In genomic region chr12:55926738-55927587, GRCh38 we compare ENCODE assay signal across 8 cellular contexts. TPM values are rescaled to one million over a fixed set of nuclear protein-coding genes. Genes with fewer than 3 reads are reported as not detected.
A peak's percentile ranks its signal among the peaks of the same experiment; 100 is the strongest.
DNase-seq lines count a peak whose midpoint lies in the region; ATAC-seq, FAIRE-seq and TF ChIP-seq lines count a peak whose summit lies in the region.

No MANE protein-coding gene starts in this region.

- H3K9me1 ChIP-seq in keratinocyte (ENCODE audit: control insufficient read depth, extremely low read depth, insufficient read depth, low read length) = no peaks in the 10 kb centered on the region

- peaks cover 5% of the 10 kb centered on the region in 2 experiments for H3K36me3 ChIP-seq in keratinocyte (ENCODE audit: control insufficient read depth in 2 of 2, extremely low read depth in 1 of 2, insufficient read depth in 2 of 2, low read length in 2 of 2)

- dilution Hi-C loops in keratinocyte (cut with MboI; ENCODE audit: extremely low pct_ligation_motif_present, low sequenced_read_pairs) = no loop called here

- H3K4me3 ChIP-seq in AG09309 (ENCODE audit: control insufficient read depth, low read depth, low read length) (peak overlapping the region; percentile 87), keratinocyte (ENCODE audit: control insufficient read depth in 2 of 3, extremely low read depth in 1 of 3, insufficient read depth in 2 of 3, low read depth in 1 of 3, low read length in 3 of 3) (peak overlapping the region; percentile 63 to 95 (median 90))

- peak overlapping the region; percentile 99 for H3K4me2 ChIP-seq in keratinocyte (ENCODE audit: control insufficient read depth, extremely low read depth, insufficient read depth, low read depth, low read length)

- H4K20me1 ChIP-seq in keratinocyte (ENCODE audit: control insufficient read depth, extremely low read depth, insufficient read depth, low read length) = no peaks in the 10 kb centered on the region

- no peaks in the 10 kb centered on the region for H3K27me3 ChIP-seq in keratinocyte (ENCODE audit: control insufficient read depth, extremely low read depth, insufficient read depth, low read length)

- ATAC-seq in HG03196 (IDR thresholded peaks at IDR 0.05; ENCODE audit: unreplicated experiment) = peak; percentile 39

- peak; percentile 69 for TF ChIP-seq POLR2A in GM18951 (IDR thresholded peaks at IDR 0.05; ENCODE audit: extremely low read depth, insufficient read depth, insufficient read length)

- TF ChIP-seq CTCF in AG09309 (IDR thresholded peaks at IDR 0.05; ENCODE audit: control insufficient read depth, insufficient read depth, low read depth, low read length, missing control alignments) (peak; percentile 80), keratinocyte (optimal IDR thresholded peaks at IDR 0.05 in 1 of 3, IDR thresholded peaks at IDR 0.05 in 1 of 3, conservative IDR thresholded peaks at IDR 0.05 in 1 of 3; ENCODE audit: extremely low read depth in 1 of 3, insufficient read depth in 2 of 3, low read length in 3 of 3) (peak; percentile 68 to 79 (median 71))

- peaks cover 55% of the 10 kb centered on the region for H3K79me2 ChIP-seq in keratinocyte (ENCODE audit: control insufficient read depth, insufficient read depth, low read length)

- no peak for FAIRE-seq in keratinocyte (lab: Jason Lieb, UNC)

- DNase-seq in AG09309 (ENCODE audit: low read depth) (peak; percentile 66), NCI-H345 (lab: John Stamatoyannopoulos, UW) (peak; percentile 92), keratinocyte (ENCODE audit: low read depth, low spot score) (peak; percentile 71)
- DNase-seq in activated CD4-positive, CD25-positive, alpha-beta regulatory T cell (lab: John Stamatoyannopoulos, UW) = peak; percentile 79 to 96 (median 84)
- DNase-seq in central memory CD4-positive, alpha-beta T cell = peak; percentile 83
- DNase-seq in stimulated activated CD4-positive, alpha-beta T cell treated with anti-CD3 and anti-CD28 coated beads, Interleukin-12 subunit alpha, Interleukin-12 subunit beta, amount 100 ng/mL, for 48 hours (ENCODE audit: low read depth in 2 of 3, low spot score in 1 of 3) = peak; percentile 90 to 91 (median 90)

- peak overlapping the region; percentile 82 for H2AFZ ChIP-seq in keratinocyte (ENCODE audit: control insufficient read depth, low read length)

- in situ Hi-C loops in GM18951 (cut with MboI; ENCODE audit: low sequenced_read_pairs, unreplicated experiment) = no loop called here

- H3K9ac ChIP-seq in keratinocyte (ENCODE audit: control insufficient read depth, extremely low read depth, insufficient read depth, low read length) = peak overlapping the region; percentile 90

- H3K9me3 ChIP-seq in keratinocyte (ENCODE audit: control insufficient read depth, low read depth, low read length) = no peaks in the 10 kb centered on the region

- H3K4me1 ChIP-seq in keratinocyte (ENCODE audit: control insufficient read depth, extremely low read depth, insufficient read depth, low read length) = peaks cover 28% of the 10 kb centered on the region

- peak overlapping the region; percentile 89 for H3K27ac ChIP-seq in keratinocyte (ENCODE audit: control insufficient read depth, insufficient read depth, low read length)

RNA-seq across cellular contexts. Expression of gene PYM1, which starts 0.7 kb away (rescaled TPM):
- polyA plus RNA-seq in keratinocyte = 43.6 to 63.4 TPM (median 61.6 TPM) in 3 replicates
- polyA plus RNA-seq in keratinocyte (2011; ENCODE audit: low read depth) = 30.7 TPM
- 53.4 and 60.0 TPM in 2 replicates for polyA plus RNA-seq in keratinocyte (2011; cell fraction: cytosol; rRNA removed)
- 30.7 and 33.5 TPM in 2 replicates for polyA plus RNA-seq in keratinocyte (2011; cell fraction: nucleus; rRNA removed)
- polyA plus RNA-seq in keratinocyte (2012; ENCODE audit: low replicate concordance) = 27.5 and 45.0 TPM in 2 replicates
- polyA minus RNA-seq in keratinocyte = 17.1 to 27.9 TPM (median 19.2 TPM) in 3 replicates
- polyA minus RNA-seq in keratinocyte (2011; cell fraction: cytosol; rRNA and poly(A)+ RNA removed) = 29.0 TPM
- 9.0 and 14.3 TPM in 2 replicates for polyA minus RNA-seq in keratinocyte (2011; cell fraction: nucleus; rRNA and poly(A)+ RNA removed)

RNA-seq across cellular contexts. Expression of gene DGKA, which starts 4.0 kb away (rescaled TPM):
- 161 to 263 TPM (median 174 TPM) in 3 replicates for polyA plus RNA-seq in keratinocyte
- 268 TPM for polyA plus RNA-seq in keratinocyte (2011; ENCODE audit: low read depth)
- polyA plus RNA-seq in keratinocyte (2011; cell fraction: cytosol; rRNA removed) = 161 and 169 TPM in 2 replicates
- 591 and 684 TPM in 2 replicates for polyA plus RNA-seq in keratinocyte (2011; cell fraction: nucleus; rRNA removed)
- polyA plus RNA-seq in keratinocyte (2012; ENCODE audit: low replicate concordance) = 207 and 259 TPM in 2 replicates
- polyA minus RNA-seq in keratinocyte = 217 to 364 TPM (median 266 TPM) in 3 replicates
- 149 TPM for polyA minus RNA-seq in keratinocyte (2011; cell fraction: cytosol; rRNA and poly(A)+ RNA removed)
- polyA minus RNA-seq in keratinocyte (2011; cell fraction: nucleus; rRNA and poly(A)+ RNA removed) = 177 and 285 TPM in 2 replicates

RNA-seq across cellular contexts. Expression of gene PMEL, which starts 38.9 kb away (rescaled TPM):
- 1.3 to 2.1 TPM (median 1.4 TPM) in 3 replicates for polyA plus RNA-seq in keratinocyte
- polyA plus RNA-seq in keratinocyte (2011; ENCODE audit: low read depth) = 0.89 TPM
- polyA plus RNA-seq in keratinocyte (2011; cell fraction: cytosol; rRNA removed) = 2.3 and 2.7 TPM in 2 replicates
- 2.9 and 3.1 TPM in 2 replicates for polyA plus RNA-seq in keratinocyte (2011; cell fraction: nucleus; rRNA removed)
- polyA plus RNA-seq in keratinocyte (2012; ENCODE audit: low replicate concordance) = 1.0 and 2.2 TPM in 2 replicates
- 2.1 to 4.9 TPM (median 4.3 TPM) in 3 replicates for polyA minus RNA-seq in keratinocyte
- polyA minus RNA-seq in keratinocyte (2011; cell fraction: cytosol; rRNA and poly(A)+ RNA removed) = 0.96 TPM
- 1.0 and 1.5 TPM in 2 replicates for polyA minus RNA-seq in keratinocyte (2011; cell fraction: nucleus; rRNA and poly(A)+ RNA removed)

RNA-seq across cellular contexts. Expression of gene CDK2, which starts 39.7 kb away (rescaled TPM):
- polyA plus RNA-seq in keratinocyte = 34.3 to 49.3 TPM (median 47.3 TPM) in 3 replicates
- 6.5 TPM for polyA plus RNA-seq in keratinocyte (2011; ENCODE audit: low read depth)
- 24.9 and 27.4 TPM in 2 replicates for polyA plus RNA-seq in keratinocyte (2011; cell fraction: cytosol; rRNA removed)
- polyA plus RNA-seq in keratinocyte (2011; cell fraction: nucleus; rRNA removed) = 42.3 and 56.9 TPM in 2 replicates
- 22.4 and 30.3 TPM in 2 replicates for polyA plus RNA-seq in keratinocyte (2012; ENCODE audit: low replicate concordance)
- 34.3 to 46.8 TPM (median 36.0 TPM) in 3 replicates for polyA minus RNA-seq in keratinocyte
- 15.5 TPM for polyA minus RNA-seq in keratinocyte (2011; cell fraction: cytosol; rRNA and poly(A)+ RNA removed)
- 14.0 and 18.6 TPM in 2 replicates for polyA minus RNA-seq in keratinocyte (2011; cell fraction: nucleus; rRNA and poly(A)+ RNA removed)

RNA-seq across cellular contexts. Expression of gene RAB5B, which starts 46.9 kb away (rescaled TPM):
- polyA plus RNA-seq in keratinocyte = 132 to 162 TPM (median 138 TPM) in 3 replicates
- polyA plus RNA-seq in keratinocyte (2011; ENCODE audit: low read depth) = 59.4 TPM
- polyA plus RNA-seq in keratinocyte (2011; cell fraction: cytosol; rRNA removed) = 144 and 200 TPM in 2 replicates
- polyA plus RNA-seq in keratinocyte (2011; cell fraction: nucleus; rRNA removed) = 135 and 138 TPM in 2 replicates
- 72.8 and 76.8 TPM in 2 replicates for polyA plus RNA-seq in keratinocyte (2012; ENCODE audit: low replicate concordance)
- 66.2 to 176 TPM (median 141 TPM) in 3 replicates for polyA minus RNA-seq in keratinocyte
- polyA minus RNA-seq in keratinocyte (2011; cell fraction: cytosol; rRNA and poly(A)+ RNA removed) = 86.9 TPM
- polyA minus RNA-seq in keratinocyte (2011; cell fraction: nucleus; rRNA and poly(A)+ RNA removed) = 46.7 and 80.8 TPM in 2 replicates

Comparison
In these comparisons a context has a peak if more than half of its experiments do, and no peak if none do; other contexts are left out.
1. Peak in every context shown above with its lines: DNase-seq, ATAC-seq, H3K4me3 ChIP-seq and H3K27ac ChIP-seq.